Comparison of ENCODE assay signal across 1 cellular context in the genomic region with DNA sequence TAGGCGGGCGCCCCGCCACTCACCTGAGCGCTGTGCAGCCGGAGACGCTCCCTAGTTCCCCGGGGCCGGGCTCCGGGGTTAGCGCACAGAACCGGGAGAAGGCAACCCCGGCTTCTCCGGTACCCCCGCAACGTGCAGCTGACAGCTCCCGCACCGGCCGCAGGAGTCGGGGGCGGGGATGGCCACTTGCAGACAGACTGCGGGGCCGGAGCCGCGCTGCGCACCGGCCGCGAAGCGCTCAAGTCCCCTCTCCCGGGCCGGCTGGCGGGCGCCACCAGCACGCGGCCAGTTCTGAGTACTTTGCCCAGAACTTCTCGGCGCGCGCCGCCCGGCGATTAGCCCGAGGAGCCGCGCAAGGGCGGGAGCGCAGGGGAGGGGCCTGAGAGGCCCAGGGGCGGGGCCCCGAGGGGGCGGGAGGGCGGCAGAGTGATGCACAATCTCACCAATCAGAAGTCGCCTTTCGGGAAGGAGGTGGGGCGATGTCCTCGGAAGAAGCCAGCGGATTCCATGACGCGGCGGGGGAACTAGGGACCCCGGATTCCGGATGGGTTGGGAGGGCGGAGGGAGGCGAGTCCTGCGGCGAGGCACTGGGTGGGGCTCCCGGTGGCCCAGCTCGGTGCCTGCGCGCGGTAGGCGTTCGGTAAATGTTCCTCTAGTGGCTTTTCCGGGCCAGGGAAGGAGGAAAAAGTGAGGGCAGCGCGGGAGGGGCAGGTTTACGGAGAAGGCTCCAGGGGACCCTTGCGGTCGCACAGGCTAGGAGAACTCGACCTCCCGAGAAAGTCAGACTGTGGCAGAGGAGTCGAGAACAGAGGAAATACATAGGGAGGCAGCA.
TF ChIP-seq lines count a peak whose summit lies in the region.

A gene with protein sequence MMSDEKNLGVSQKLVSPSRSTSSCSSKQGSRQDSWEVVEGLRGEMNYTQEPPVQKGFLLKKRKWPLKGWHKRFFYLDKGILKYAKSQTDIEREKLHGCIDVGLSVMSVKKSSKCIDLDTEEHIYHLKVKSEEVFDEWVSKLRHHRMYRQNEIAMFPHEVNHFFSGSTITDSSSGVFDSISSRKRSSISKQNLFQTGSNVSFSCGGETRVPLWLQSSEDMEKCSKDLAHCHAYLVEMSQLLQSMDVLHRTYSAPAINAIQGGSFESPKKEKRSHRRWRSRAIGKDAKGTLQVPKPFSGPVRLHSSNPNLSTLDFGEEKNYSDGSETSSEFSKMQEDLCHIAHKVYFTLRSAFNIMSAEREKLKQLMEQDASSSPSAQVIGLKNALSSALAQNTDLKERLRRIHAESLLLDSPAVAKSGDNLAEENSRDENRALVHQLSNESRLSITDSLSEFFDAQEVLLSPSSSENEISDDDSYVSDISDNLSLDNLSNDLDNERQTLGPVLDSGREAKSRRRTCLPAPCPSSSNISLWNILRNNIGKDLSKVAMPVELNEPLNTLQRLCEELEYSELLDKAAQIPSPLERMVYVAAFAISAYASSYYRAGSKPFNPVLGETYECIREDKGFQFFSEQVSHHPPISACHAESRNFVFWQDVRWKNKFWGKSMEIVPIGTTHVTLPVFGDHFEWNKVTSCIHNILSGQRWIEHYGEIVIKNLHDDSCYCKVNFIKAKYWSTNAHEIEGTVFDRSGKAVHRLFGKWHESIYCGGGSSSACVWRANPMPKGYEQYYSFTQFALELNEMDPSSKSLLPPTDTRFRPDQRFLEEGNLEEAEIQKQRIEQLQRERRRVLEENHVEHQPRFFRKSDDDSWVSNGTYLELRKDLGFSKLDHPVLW (minus strand): TSS at position 316 of the 832 bp plus-strand sequence. CDS start 87,706 bp downstream, outside the sequence.

TF ChIP-seq in K562, 482 proteins besides CTCF, POLR2A, EP300 and RAD21 (continued from another document and continues in another):
- TF ChIP-seq YY1 (IDR thresholded peaks at IDR 0.05; ENCODE audit: borderline replicate concordance in 1 of 3, control insufficient read depth in 1 of 3, extremely low read depth in 1 of 3, insufficient read depth in 3 of 3, insufficient read length in 1 of 3, insufficient replicate concordance in 2 of 3, low read depth in 1 of 3, low read length in 2 of 3) (peak in 2 of 3 experiments; percentile 34 to 53), SMAD4 (CRISPR knock-in tag; conservative IDR thresholded peaks at IDR 0.05) (peak; percentile 72), RB1 (IDR thresholded peaks at IDR 0.05; ENCODE audit: low read depth) (peak; percentile 61; the same call in 1 of the 2 replicates), KDM5B (IDR thresholded peaks at IDR 0.05; ENCODE audit: insufficient replicate concordance, low read depth, low read length) (peak; percentile 70), LCOR (CRISPR knock-in tag; IDR thresholded peaks at IDR 0.05) (peak; percentile 45; the same call in 1 of the 2 replicates), E2F8 (IDR thresholded peaks at IDR 0.05; ENCODE audit: low read depth, partially characterized antibody) (no peak), SRSF3 (IDR thresholded peaks at IDR 0.05; ENCODE audit: insufficient read depth, low read length) (peak; percentile 22; the same call in 1 of the 2 replicates), ATF6 (CRISPR knock-in tag; IDR thresholded peaks at IDR 0.05) (peak; percentile 75; the same call in 1 of the 2 replicates), ZNF280B (CRISPR knock-in tag; IDR thresholded peaks at IDR 0.05) (no peak), HMGN3 (IDR thresholded peaks at IDR 0.05; ENCODE audit: borderline replicate concordance, extremely low read depth, insufficient read length, low read depth, low read length) (peak; percentile 3), ZNF431 (CRISPR knock-in tag; IDR thresholded peaks at IDR 0.05) (0 out of 2 replicates have a peak, but pooled peaks have one; percentile 24), HOMEZ (CRISPR knock-in tag; IDR thresholded peaks at IDR 0.05) (0 out of 2 replicates have a peak, but pooled peaks have one; percentile 52), ZNF76 (CRISPR knock-in tag; IDR thresholded peaks at IDR 0.05; ENCODE audit: borderline replicate concordance) (0 out of 2 replicates have a peak, but pooled peaks have one; percentile 31), POLR2B (IDR thresholded peaks at IDR 0.05; ENCODE audit: low read depth, partially characterized antibody) (peak; percentile 57), NBN (IDR thresholded peaks at IDR 0.05; ENCODE audit: low read depth) (peak; percentile 43), ZNF165 (CRISPR knock-in tag; IDR thresholded peaks at IDR 0.05; ENCODE audit: borderline replicate concordance) (no peak), ETV1 (tag; conservative IDR thresholded peaks at IDR 0.05; ENCODE audit: low read depth) (peak; percentile 28; the same call in 1 of the 2 replicates), PRDM10 (IDR thresholded peaks at IDR 0.05; ENCODE audit: partially characterized antibody) (peak; percentile 79), BHLHE40 (IDR thresholded peaks at IDR 0.05; ENCODE audit: low read length) (0 out of 2 replicates have a peak, but pooled peaks have one; percentile 36), ETV6 (IDR thresholded peaks at IDR 0.05; ENCODE audit: borderline replicate concordance in 1 of 2, low read depth in 2 of 2, low read length in 1 of 2) (no peak), ETV6 (CRISPR knock-in tag; IDR thresholded peaks at IDR 0.05; ENCODE audit: borderline replicate concordance) (no peak), CREB1 (IDR thresholded peaks at IDR 0.05) (peak; percentile 66), CREB1 (CRISPR knock-in tag; IDR thresholded peaks at IDR 0.05) (peak; percentile 84), IRF9 (tag; IDR thresholded peaks at IDR 0.05) (no peak), ZBTB7A (IDR thresholded peaks at IDR 0.05; ENCODE audit: borderline replicate concordance, control insufficient read depth, low read depth, low read length) (peak; percentile 85), NR1H2 (CRISPR knock-in tag; IDR thresholded peaks at IDR 0.05) (peak; percentile 49; the same call in 1 of the 2 replicates), ERF (CRISPR knock-in tag; IDR thresholded peaks at IDR 0.05) (peak; percentile 86), SAFB2 (IDR thresholded peaks at IDR 0.05; ENCODE audit: borderline replicate concordance, low read depth, low read length, severe bottlenecking) (no peak), ZNF699 (CRISPR knock-in tag; IDR thresholded peaks at IDR 0.05; ENCODE audit: insufficient replicate concordance) (no peak)
- TF ChIP-seq, protein P1, sequence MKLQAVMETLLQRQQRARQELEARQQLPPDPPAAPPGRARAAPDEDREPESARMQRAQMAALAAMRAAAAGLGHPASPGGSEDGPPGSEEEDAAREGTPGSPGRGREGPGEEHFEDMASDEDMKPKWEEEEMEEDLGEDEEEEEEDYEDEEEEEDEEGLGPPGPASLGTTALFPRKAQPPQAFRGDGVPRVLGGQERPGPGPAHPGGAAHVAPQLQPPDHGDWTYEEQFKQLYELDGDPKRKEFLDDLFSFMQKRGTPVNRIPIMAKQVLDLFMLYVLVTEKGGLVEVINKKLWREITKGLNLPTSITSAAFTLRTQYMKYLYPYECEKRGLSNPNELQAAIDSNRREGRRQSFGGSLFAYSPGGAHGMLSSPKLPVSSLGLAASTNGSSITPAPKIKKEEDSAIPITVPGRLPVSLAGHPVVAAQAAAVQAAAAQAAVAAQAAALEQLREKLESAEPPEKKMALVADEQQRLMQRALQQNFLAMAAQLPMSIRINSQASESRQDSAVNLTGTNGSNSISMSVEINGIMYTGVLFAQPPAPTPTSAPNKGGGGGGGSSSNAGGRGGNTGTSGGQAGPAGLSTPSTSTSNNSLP (IDR thresholded peaks at IDR 0.05; ENCODE audit: borderline replicate concordance, low read depth, low read length): no peak
- TF ChIP-seq, protein P2, sequence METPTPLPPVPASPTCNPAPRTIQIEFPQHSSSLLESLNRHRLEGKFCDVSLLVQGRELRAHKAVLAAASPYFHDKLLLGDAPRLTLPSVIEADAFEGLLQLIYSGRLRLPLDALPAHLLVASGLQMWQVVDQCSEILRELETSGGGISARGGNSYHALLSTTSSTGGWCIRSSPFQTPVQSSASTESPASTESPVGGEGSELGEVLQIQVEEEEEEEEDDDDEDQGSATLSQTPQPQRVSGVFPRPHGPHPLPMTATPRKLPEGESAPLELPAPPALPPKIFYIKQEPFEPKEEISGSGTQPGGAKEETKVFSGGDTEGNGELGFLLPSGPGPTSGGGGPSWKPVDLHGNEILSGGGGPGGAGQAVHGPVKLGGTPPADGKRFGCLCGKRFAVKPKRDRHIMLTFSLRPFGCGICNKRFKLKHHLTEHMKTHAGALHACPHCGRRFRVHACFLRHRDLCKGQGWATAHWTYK (CRISPR knock-in tag; IDR thresholded peaks at IDR 0.05): peak; percentile 15
